8 cellular contexts compared by ENCODE assay signal in genomic region chr12:118052324-118053070, GRCh38. TPM values are rescaled to one million over a fixed set of nuclear protein-coding genes. Genes with fewer than 3 reads are reported as not detected.
DNase-seq lines count a peak whose midpoint lies in the region; TF ChIP-seq lines count a peak whose summit lies in the region.

No MANE protein-coding gene starts in this region.

- no peaks in the 10 kb centered on the region for H3K9me3 Mint-ChIP-seq in Caco-2 (ENCODE audit: unreplicated experiment)

- H3K18ac ChIP-seq in mesenchymal stem cell (ENCODE audit: low read depth in 1 of 2, low read length in 2 of 2) = peak overlapping the region; percentile 6 to 71

- BruUV-seq in Caco-2 (replicated peaks; lab: Mats Ljungman, UMichigan) = TSS peak; percentile 68

- H3K4me1 ChIP-seq in Caco-2 (peaks cover 28% of the 10 kb centered on the region), NT2/D1 (ENCODE audit: insufficient read depth, insufficient read length) (no peaks in the 10 kb centered on the region), mesenchymal stem cell (ENCODE audit: control insufficient read depth, insufficient read depth, low read depth, low read length) (peaks cover 18% of the 10 kb centered on the region), tibial artery (peaks cover 0 to 68% (median 25%) of the 10 kb centered on the region in 4 donors)

- no peak overlapping the region for H4K91ac ChIP-seq in mesenchymal stem cell (ENCODE audit: low read length)

- DNase-seq in Caco-2 (peak; percentile 83 to 92), NT2/D1 (ENCODE audit: low read depth, low spot score) (no peak), dorsolateral prefrontal cortex (peak in 5 of 10 donors; percentile 19 to 58 (median 49)), mesenchymal stem cell (peak; percentile 97), tibial artery (peak; percentile 78 to 92), SKM-1 treated with dmso at 0.1 percent for 144 hours (lab: John Stamatoyannopoulos, UW; ENCODE audit: unreplicated experiment) (no peak), NCI-H1105 treated with DMSO at 0.1 percent for 48 hours (lab: John Stamatoyannopoulos, UW) (no peak), NCI-H2081 treated with DMSO at 0.1 percent for 48 hours (lab: John Stamatoyannopoulos, UW) (no peak)

- H3K36me3 Mint-ChIP-seq in Caco-2 (ENCODE audit: insufficient read depth, unreplicated experiment) = peaks cover 43% of the 10 kb centered on the region

- peak overlapping the region in 57 of 59 donors; percentile 10 to 87 (median 70) for H3K27ac ChIP-seq in dorsolateral prefrontal cortex
- peak overlapping the region; percentile 74 for H3K27ac ChIP-seq in mesenchymal stem cell (ENCODE audit: low read length, poor library complexity, severe bottlenecking)
- peak overlapping the region; percentile 34 to 57 for H3K27ac ChIP-seq in tibial artery

- peak overlapping the region; percentile 80 for H3K27ac Mint-ChIP-seq in Caco-2 (ENCODE audit: unreplicated experiment)

- H3K36me3 ChIP-seq in Caco-2 (ENCODE audit: control insufficient read depth, insufficient read depth, low read length) = no peaks in the 10 kb centered on the region
- H3K36me3 ChIP-seq in NT2/D1 (ENCODE audit: insufficient read depth, insufficient read length, low read length) = peaks cover 47% of the 10 kb centered on the region
- peaks cover 15 to 50% of the 10 kb centered on the region in 2 experiments for H3K36me3 ChIP-seq in mesenchymal stem cell (ENCODE audit: control insufficient read depth in 1 of 2, insufficient read depth in 2 of 2, low read depth in 1 of 2, low read length in 2 of 2)
- H3K36me3 ChIP-seq in tibial artery = peaks cover 6 to 29% (median 21%) of the 10 kb centered on the region in 3 donors

- peak overlapping the region; percentile 14 for H3K4me3 Mint-ChIP-seq in Caco-2 (ENCODE audit: unreplicated experiment)

- no peak overlapping the region for H2BK120ac ChIP-seq in mesenchymal stem cell (ENCODE audit: low read depth, low read length)

- no peak overlapping the region for H3K23ac ChIP-seq in mesenchymal stem cell (ENCODE audit: low read length in 2 of 2)

- H2BK15ac ChIP-seq in mesenchymal stem cell (ENCODE audit: low read depth, poor library complexity, severe bottlenecking) = no peak overlapping the region

- H2BK5ac ChIP-seq in mesenchymal stem cell (ENCODE audit: low read depth, low read length, poor library complexity, severe bottlenecking) = no peak overlapping the region

- H3K4me3 ChIP-seq in Caco-2 (ENCODE audit: low read depth, low read length) (no peak overlapping the region), NT2/D1 (ENCODE audit: insufficient read length, low read depth) (no peak overlapping the region), dorsolateral prefrontal cortex (peak overlapping the region in 7 of 59 donors; percentile 4 to 36 (median 7)), mesenchymal stem cell (ENCODE audit: insufficient read depth in 1 of 2, low read depth in 1 of 2, low read length in 2 of 2) (peak overlapping the region in 1 of 2 experiments; percentile 54), tibial artery (peak overlapping the region in 1 of 2 donors; percentile 11)

- peaks cover 15% of the 10 kb centered on the region for H3K79me1 ChIP-seq in mesenchymal stem cell (replicated peaks; ENCODE audit: low read length, poor library complexity, severe bottlenecking)

- POLR2A ChIA-PET in Caco-2 (lab: Charles Lee) = interaction anchor here (1.0 kb wide), 1 partner anchor 10 kb away, joined by 3 read pairs; no protein-coding TSS in a partner anchor

- H2BK12ac ChIP-seq in mesenchymal stem cell (ENCODE audit: low read length in 2 of 2) = peak overlapping the region; percentile 6 to 29

- H3K4ac ChIP-seq in mesenchymal stem cell (ENCODE audit: low read depth in 1 of 2, low read length in 2 of 2) = no peak overlapping the region

- no peaks in the 10 kb centered on the region for H3K27me3 ChIP-seq in Caco-2 (replicated peaks; ENCODE audit: control insufficient read depth, insufficient read depth, low read length)
- H3K27me3 ChIP-seq in NT2/D1 (ENCODE audit: insufficient read depth, insufficient read length) = no peaks in the 10 kb centered on the region
- no peaks in the 10 kb centered on the region for H3K27me3 ChIP-seq in dorsolateral prefrontal cortex
- no peaks in the 10 kb centered on the region for H3K27me3 ChIP-seq in mesenchymal stem cell (ENCODE audit: control insufficient read depth in 1 of 2, insufficient read depth in 1 of 2, low read length in 2 of 2)
- no peaks in the 10 kb centered on the region for H3K27me3 ChIP-seq in tibial artery

- H4K8ac ChIP-seq in mesenchymal stem cell (ENCODE audit: low read length) = no peak overlapping the region

- H2AK5ac ChIP-seq in mesenchymal stem cell (ENCODE audit: low read length, severe bottlenecking) = peak overlapping the region; percentile 72

- CTCF ChIA-PET in Caco-2 (lab: Charles Lee) = interaction anchor here (1.2 kb wide), 1 partner anchor 178 kb away, joined by 3 read pairs; no protein-coding TSS in a partner anchor

- 58% methylated on average over 14 of the region's 14 CpGs for WGBS in mesenchymal stem cell

- intact Hi-C loops in Caco-2 (cut with micrococcal nuclease; ENCODE audit: unreplicated experiment) = loop anchor here (1.0 to 2.0 kb wide), 3 partner anchors 8 to 36 kb away; partner anchors contain the start of gene RFC5
- intact Hi-C loops in dorsolateral prefrontal cortex (cut with DNase I) = no loop called here
- intact Hi-C loops in tibial artery (cut with DNase I; ENCODE audit: low total_unique reads) = loop anchor here (5.0 to 10.0 kb wide), 2 partner anchors 35 to 82 kb away; partner anchors contain the start of genes PEBP1 and RFC5

- TF ChIP-seq CTCF in Caco-2 (IDR thresholded peaks at IDR 0.05; ENCODE audit: insufficient read depth in 1 of 2, low read depth in 1 of 2, low read length in 1 of 2, severe bottlenecking in 1 of 2, unreplicated experiment in 1 of 2) (no peak), dorsolateral prefrontal cortex (IDR thresholded peaks at IDR 0.05 in 54 of 56, conservative IDR thresholded peaks at IDR 0.05 in 2 of 56; ENCODE audit: low read depth in 1 of 56, partially characterized antibody in 56 of 56) (peak in 1 of 56 donors; percentile 16), tibial artery (IDR thresholded peaks at IDR 0.05) (no peak)

- H3K4me1 Mint-ChIP-seq in Caco-2 (ENCODE audit: low read depth, unreplicated experiment) = peaks cover 20% of the 10 kb centered on the region

- no peaks in the 10 kb centered on the region for H3K9me3 ChIP-seq in Caco-2
- no peaks in the 10 kb centered on the region; the same call in 1 of the 2 replicates for H3K9me3 ChIP-seq in NT2/D1 (ENCODE audit: insufficient read depth, low read length)
- H3K9me3 ChIP-seq in mesenchymal stem cell (ENCODE audit: control insufficient read depth, low read length) = no peaks in the 10 kb centered on the region
- H3K9me3 ChIP-seq in tibial artery = no peaks in the 10 kb centered on the region

- H3K27me3 Mint-ChIP-seq in Caco-2 (ENCODE audit: insufficient read depth, unreplicated experiment) = no peaks in the 10 kb centered on the region

- H3K9ac ChIP-seq in NT2/D1 (ENCODE audit: insufficient read length, low read depth) (peak overlapping the region; percentile 5), mesenchymal stem cell (ENCODE audit: low read length) (peak overlapping the region; percentile 50)

- H3K4me2 ChIP-seq in mesenchymal stem cell (ENCODE audit: low read length, poor library complexity, severe bottlenecking) = peak overlapping the region; percentile 8

- H3K14ac ChIP-seq in mesenchymal stem cell (ENCODE audit: low read length in 2 of 2) = no peak overlapping the region

- H2AFZ ChIP-seq in mesenchymal stem cell (ENCODE audit: low read depth, low read length) = no peak overlapping the region

RNA-seq across cellular contexts. Expression of gene WSB2, which starts 8.5 kb away (rescaled TPM):
- total RNA-seq in Caco-2 (2022) (36.7 and 37.6 TPM in 2 replicates), dorsolateral prefrontal cortex (100 to 1,000 TPM; 117 to 328 (median 199) TPM)
- polyA plus RNA-seq in mesenchymal stem cell (2013, experiment 1 of 2) = 81.2 TPM
- polyA plus RNA-seq in mesenchymal stem cell (2013, experiment 2 of 2) = 81.9 TPM

RNA-seq across cellular contexts. Expression of gene RFC5, which starts 36.0 kb away (rescaled TPM):
- total RNA-seq in Caco-2 (2022) = 38.5 and 42.7 TPM in 2 replicates
- total RNA-seq in dorsolateral prefrontal cortex = 10 to 100 TPM in 115 of 120 experiments, 1 to 10 TPM in 5; 7.6 to 22.3 (median 14.5) TPM
- polyA plus RNA-seq in mesenchymal stem cell (2013, experiment 1 of 2) = 7.6 TPM
- 7.8 TPM for polyA plus RNA-seq in mesenchymal stem cell (2013, experiment 2 of 2)

RNA-seq across cellular contexts. Expression of gene VSIG10, which starts 51.3 kb away (rescaled TPM):
- total RNA-seq in Caco-2 (2022) (32.6 and 33.9 TPM in 2 replicates), dorsolateral prefrontal cortex (10 to 100 TPM in 119 of 120 experiments, 1 to 10 TPM in 1; 9.9 to 40.2 (median 19.8) TPM)
- 7.0 TPM for polyA plus RNA-seq in mesenchymal stem cell (2013, experiment 1 of 2)
- 6.9 TPM for polyA plus RNA-seq in mesenchymal stem cell (2013, experiment 2 of 2)

Comparison
In these comparisons a context has a peak if more than half of its experiments do, and no peak if none do; other contexts are left out.
1. DNase-seq: peak in Caco-2 (2 of 2), mesenchymal stem cell (single experiment) and tibial artery (2 of 2); none in NT2/D1 (single experiment), SKM-1 treated with dmso at 0.1 percent for 144 hours (single experiment), NCI-H1105 treated with DMSO at 0.1 percent for 48 hours (single experiment) and NCI-H2081 treated with DMSO at 0.1 percent for 48 hours (single experiment).
2. intact Hi-C loops: an anchor here in Caco-2 (1.0 to 2.0 kb wide) and tibial artery (5.0 to 10.0 kb wide); none called in dorsolateral prefrontal cortex.
3. Peak in every context shown above with its lines, with median percentiles within 50 percentile points of each other: H3K27ac ChIP-seq.